In the genomic region with DNA sequence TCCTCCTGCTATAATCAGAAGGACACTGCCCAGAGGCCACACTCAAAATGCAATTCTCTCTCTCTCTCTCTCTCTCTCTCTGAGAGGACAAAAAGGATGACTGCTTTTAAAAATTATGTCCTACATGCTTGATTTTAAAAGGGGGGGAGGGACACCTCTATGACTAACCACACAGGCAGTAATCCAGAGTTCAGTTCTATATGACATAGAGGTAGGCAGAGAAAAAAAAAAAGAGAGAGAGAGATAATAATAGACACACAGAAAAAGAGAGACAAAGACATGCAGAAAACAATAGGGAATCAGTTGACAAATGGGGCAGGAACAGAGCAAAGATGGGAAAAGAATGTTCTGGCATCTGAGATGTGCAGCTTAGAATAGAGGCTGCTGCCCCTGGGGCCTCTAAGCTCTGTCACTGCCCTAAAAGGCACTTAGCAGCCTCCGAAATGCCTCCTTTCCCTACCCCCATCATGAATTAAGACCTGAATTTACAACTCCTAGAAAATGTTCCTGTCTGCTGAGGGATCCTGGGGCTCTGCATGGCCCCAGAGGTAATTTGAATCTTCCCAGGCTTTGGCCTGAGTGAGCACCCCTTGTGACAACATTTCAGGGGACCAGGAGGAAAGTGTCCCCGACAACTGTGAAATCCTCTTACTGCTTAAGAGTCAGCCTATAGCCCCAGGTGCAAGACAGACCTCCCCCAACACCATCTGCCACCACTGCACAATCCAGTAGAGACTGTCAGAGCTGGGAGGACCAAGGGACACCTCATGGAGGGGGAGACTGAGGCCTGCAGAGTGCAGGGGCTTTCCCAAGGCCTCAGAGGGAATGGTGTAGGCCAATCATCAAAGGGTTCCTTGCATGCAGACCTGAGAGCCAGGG, we compare ENCODE assay signal across 12 cellular contexts. TPM values are rescaled to one million over a fixed set of nuclear protein-coding genes. Genes with fewer than 3 reads are reported as not detected.
DNase-seq lines count a peak whose midpoint lies in the region; ATAC-seq, FAIRE-seq and TF ChIP-seq lines count a peak whose summit lies in the region.
"Had no signal": no experiment of that assay in that cellular context is flagged by ENCODE, and none has a peak within 500 bp of the region (broad histone marks: within the 10 kb centered on the region; RNA-seq: fewer than 3 reads in every experiment).

No MANE protein-coding gene starts in this region.

- H3K9me3 ChIP-seq in thoracic aorta (no peaks in the 10 kb centered on the region), left lung (no peaks in the 10 kb centered on the region), HepG2 (ENCODE audit: low read length) (no peaks in the 10 kb centered on the region)

- H3K4me3 ChIP-seq in bronchial epithelial cell (ENCODE audit: low read depth, low read length) (no peak overlapping the region), thoracic aorta (peak overlapping the region; percentile 14), left lung (no peak overlapping the region), HepG2 (replicated peaks in 1 of 3; ENCODE audit: insufficient read depth in 1 of 3, low read depth in 2 of 3, low read length in 3 of 3) (no peak overlapping the region)
- H3K4me3 ChIP-seq: GM23338 had no signal

- H3K27me3 ChIP-seq in bronchial epithelial cell (ENCODE audit: control insufficient read depth, insufficient read depth, low read length), result no peaks in the 10 kb centered on the region
- H3K27me3 ChIP-seq in thoracic aorta (replicated peaks; ENCODE audit: insufficient read depth), result no peaks in the 10 kb centered on the region
- H3K27me3 ChIP-seq in left lung, result no peaks in the 10 kb centered on the region
- H3K27me3 ChIP-seq in HepG2 (ENCODE audit: control insufficient read depth in 1 of 2, insufficient read depth in 2 of 2, low read length in 2 of 2), result peaks cover 4 to 17% of the 10 kb centered on the region in 2 experiments; a peak in 2 of 5 replicates

- H3K27ac Mint-ChIP-seq in activated T-cell treated with anti-CD3 and anti-CD28 coated beads, Interleukin-2, amount 50 U/mL, for 24 hours, result peak overlapping the region; percentile 26
- no peak overlapping the region for H3K27ac Mint-ChIP-seq in activated T-cell treated with anti-CD3 and anti-CD28 coated beads, Interleukin-2, amount 50 U/mL, for 72 hours
- H3K27ac Mint-ChIP-seq in T-cell, result no peak overlapping the region
- H3K27ac Mint-ChIP-seq: GM23338 had no signal

- no peaks in the 10 kb centered on the region for H3K79me2 ChIP-seq in HepG2 (ENCODE audit: insufficient read depth, low read length)

- TF ChIP-seq CTCF in bronchial epithelial cell (IDR thresholded peaks at IDR 0.05; ENCODE audit: insufficient read depth, low read length, severe bottlenecking) (no peak), thoracic aorta (IDR thresholded peaks at IDR 0.05) (no peak), left lung (IDR thresholded peaks at IDR 0.05) (no peak), HepG2 (CRISPR knock-in tag; IDR thresholded peaks at IDR 0.05) (no peak)

- in situ Hi-C loops in HepG2 (cut with HindIII; ENCODE audit: extremely low pct_ligation_motif_present, low pct_unique_long_range_greater_than_20kb), result loop anchor here (5.0 kb wide), 1 partner anchor 148 kb away; no protein-coding TSS in a partner anchor

- H3K4me2 ChIP-seq in HepG2 (ENCODE audit: low read depth, low read length), result no peak overlapping the region
- H3K4me2 ChIP-seq: GM23338 had no signal

- ATAC-seq in activated T-cell treated with anti-CD3 and anti-CD28 coated beads, Interleukin-2, amount 50 U/mL, for 72 hours (replicated peaks in 1 of 2), result no peak
- ATAC-seq in thoracic aorta (ENCODE audit: insufficient number of reproducible peaks, low FRiP score, low read depth) (no peak), left lung (no peak), T-cell (replicated peaks in 1 of 4) (no peak), HepG2 (no peak)

- FAIRE-seq in bronchial epithelial cell (lab: Jason Lieb, UNC) (no peak), HepG2 (lab: Jason Lieb, UNC) (no peak)

- 27% methylated on average over 2 of the region's 2 CpGs for WGBS in HepG2 (ENCODE audit: low lambda C conversion rate)

- TF ChIP-seq EP300 in HepG2 (IDR thresholded peaks at IDR 0.05; ENCODE audit: low read depth in 2 of 2, low read length in 2 of 2) (no peak), HepG2 (CRISPR knock-in tag; IDR thresholded peaks at IDR 0.05; ENCODE audit: borderline replicate concordance) (no peak)

- no peak overlapping the region for H3K4me3 Mint-ChIP-seq in activated T-cell treated with anti-CD3 and anti-CD28 coated beads, Interleukin-2, amount 50 U/mL, for 24 hours
- no peak overlapping the region for H3K4me3 Mint-ChIP-seq in activated T-cell treated with anti-CD3 and anti-CD28 coated beads, Interleukin-2, amount 50 U/mL, for 72 hours
- H3K4me3 Mint-ChIP-seq in T-cell, result no peak overlapping the region
- H3K4me3 Mint-ChIP-seq: GM23338, neural crest cell had no signal

- no peak for DNase-seq in activated T-cell treated with anti-CD3 and anti-CD28 coated beads, Interleukin-2, amount 50 U/mL, for 24 hours
- DNase-seq in activated T-cell treated with anti-CD3 and anti-CD28 coated beads, Interleukin-2, amount 50 U/mL, for 72 hours, result no peak
- DNase-seq in bronchial epithelial cell (ENCODE audit: low read depth) (peak; percentile 29), left kidney (ENCODE audit: low read depth, low spot score) (peak; percentile 32), thoracic aorta (ENCODE audit: low spot score) (no peak), left lung (no peak), T-cell (no peak), HepG2 (ENCODE audit: low spot score) (no peak)
- DNase-seq: NCI-H2107, SW 1271 had no signal

- H3K4me1 ChIP-seq in thoracic aorta (ENCODE audit: control insufficient read depth in 1 of 2, low read depth in 2 of 2) (peaks cover 20 to 40% of the 10 kb centered on the region in 2 donors), left lung (peaks cover 9% of the 10 kb centered on the region in 2 donors), HepG2 (ENCODE audit: insufficient read depth, low read length) (peaks cover 30% of the 10 kb centered on the region)

- no peak overlapping the region for H2AFZ ChIP-seq in HepG2 (ENCODE audit: low read length)

- CTCF ChIA-PET in T-cell (lab: Charles Lee), result interaction anchor here in 1 of 2 donors (0.6 kb wide), 1 partner anchor 21 kb away, joined by 3 read pairs; no protein-coding TSS in a partner anchor
- CTCF ChIA-PET in HepG2 (lab: Yijun Ruan, JAX; ENCODE audit: low intra/inter-chr PET ratio, low total read pairs), result no interaction called here

- no peaks in the 10 kb centered on the region for H3K36me3 Mint-ChIP-seq in activated T-cell treated with anti-CD3 and anti-CD28 coated beads, Interleukin-2, amount 50 U/mL, for 24 hours (ENCODE audit: low read depth)
- no peaks in the 10 kb centered on the region for H3K36me3 Mint-ChIP-seq in activated T-cell treated with anti-CD3 and anti-CD28 coated beads, Interleukin-2, amount 50 U/mL, for 72 hours (ENCODE audit: insufficient read depth in 2 of 2)
- no peaks in the 10 kb centered on the region for H3K36me3 Mint-ChIP-seq in T-cell

- peak overlapping the region; percentile 94 to 96 for H3K27ac ChIP-seq in thoracic aorta
- no peak overlapping the region for H3K27ac ChIP-seq in left lung
- H3K27ac ChIP-seq in HepG2 (ENCODE audit: extremely low read length, insufficient read depth, low read length), result no peak overlapping the region

- peaks cover 13% of the 10 kb centered on the region for H3K4me1 Mint-ChIP-seq in activated T-cell treated with anti-CD3 and anti-CD28 coated beads, Interleukin-2, amount 50 U/mL, for 24 hours (ENCODE audit: low read depth)
- peaks cover 24% of the 10 kb centered on the region for H3K4me1 Mint-ChIP-seq in activated T-cell treated with anti-CD3 and anti-CD28 coated beads, Interleukin-2, amount 50 U/mL, for 72 hours (ENCODE audit: low read depth)
- peaks cover 10 to 29% (median 26%) of the 10 kb centered on the region in 3 donors for H3K4me1 Mint-ChIP-seq in T-cell

- POLR2A ChIA-PET in T-cell (lab: Charles Lee), result interaction anchor here (0.5 to 0.7 kb wide), 2 partner anchors 67 to 79 kb away, joined by 3 to 6 read pairs; no protein-coding TSS in a partner anchor
- POLR2A ChIA-PET in HepG2 (lab: Yijun Ruan, JAX), result no interaction called here

- BruUV-seq in HepG2 (replicated peaks; lab: Mats Ljungman, UMichigan), result no TSS peak

- H3K36me3 ChIP-seq in bronchial epithelial cell (ENCODE audit: control insufficient read depth, insufficient read depth, low read length) (no peaks in the 10 kb centered on the region), thoracic aorta (no peaks in the 10 kb centered on the region), left lung (no peaks in the 10 kb centered on the region), HepG2 (replicated peaks in 1 of 2; ENCODE audit: control insufficient read depth in 1 of 2, insufficient read depth in 2 of 2, low read length in 2 of 2) (no peaks in the 10 kb centered on the region)

- H4K20me1 ChIP-seq in HepG2 (ENCODE audit: insufficient read depth, low read length), result no peaks in the 10 kb centered on the region

- TF ChIP-seq RAD21 in HepG2 (CRISPR knock-in tag; IDR thresholded peaks at IDR 0.05), result no peak

- H3K27me3 Mint-ChIP-seq in activated T-cell treated with anti-CD3 and anti-CD28 coated beads, Interleukin-2, amount 50 U/mL, for 24 hours, result no peaks in the 10 kb centered on the region
- no peaks in the 10 kb centered on the region for H3K27me3 Mint-ChIP-seq in activated T-cell treated with anti-CD3 and anti-CD28 coated beads, Interleukin-2, amount 50 U/mL, for 72 hours (ENCODE audit: low read depth)
- no peaks in the 10 kb centered on the region for H3K27me3 Mint-ChIP-seq in T-cell

- H3K9ac ChIP-seq in HepG2 (ENCODE audit: insufficient read depth, low read depth, low read length), result no peak overlapping the region

- no peak for TF ChIP-seq POLR2A in HepG2 (IDR thresholded peaks at IDR 0.05; ENCODE audit: insufficient read depth in 1 of 2, low read depth in 2 of 2, low read length in 2 of 2)

- no peaks in the 10 kb centered on the region for H3K9me3 Mint-ChIP-seq in activated T-cell treated with anti-CD3 and anti-CD28 coated beads, Interleukin-2, amount 50 U/mL, for 24 hours
- no peaks in the 10 kb centered on the region for H3K9me3 Mint-ChIP-seq in activated T-cell treated with anti-CD3 and anti-CD28 coated beads, Interleukin-2, amount 50 U/mL, for 72 hours
- no peaks in the 10 kb centered on the region for H3K9me3 Mint-ChIP-seq in T-cell
- H3K9me3 Mint-ChIP-seq: GM23338, neural crest cell had no signal

- intact Hi-C loops in left lung (cut with DNase I), result loop anchor here in 1 of 2 donors (10.0 kb wide), 1 partner anchor 141 kb away; no protein-coding TSS in a partner anchor
- intact Hi-C loops in HepG2 (cut with micrococcal nuclease; ENCODE audit: unreplicated experiment), result no loop called here

RNA-seq across cellular contexts. Expression of a gene that starts 24.7 kb away (rescaled TPM):
- 10 to 100 TPM; 53.6 to 73.0 TPM for total RNA-seq in activated T-cell treated with anti-CD3 and anti-CD28 coated beads, Interleukin-2, amount 50 U/mL, for 72 hours
- total RNA-seq in bronchial epithelial cell (24.2 and 26.8 TPM in 2 replicates), thoracic aorta (10 to 100 TPM; 10.4 to 17.1 TPM), left lung (10 to 100 TPM; 27.0 to 28.5 TPM), T-cell (10 to 100 TPM in 4 of 5 donors, 1 to 10 TPM in 1; 6.4 to 25.9 (median 21.8) TPM), HepG2 (2016; rRNA removed; fragmentation: Illumina TruSeq; extraction: Trizol) (97.1 and 152 TPM in 2 replicates)
- total RNA-seq in HepG2 (2016; cell fraction: cytosol; rRNA removed; fragmentation: Illumina TruSeq; extraction: Trizol; ENCODE audit: low read depth), result 25.4 and 27.6 TPM in 2 replicates
- 97.8 and 161 TPM in 2 replicates for total RNA-seq in HepG2 (2016; cell fraction: insoluble cytoplasmic fraction; rRNA removed; fragmentation: Illumina TruSeq; extraction: Trizol)
- 21.6 and 28.9 TPM in 2 replicates for total RNA-seq in HepG2 (2016; cell fraction: membrane; rRNA removed; fragmentation: Illumina TruSeq; extraction: Trizol)
- 35.9 and 40.2 TPM in 2 replicates for total RNA-seq in HepG2 (2016; cell fraction: nucleus; rRNA removed; fragmentation: Illumina TruSeq; extraction: Trizol)
- polyA plus RNA-seq in HepG2 (2011; rRNA removed), result 80.5 and 86.1 TPM in 2 replicates
- polyA plus RNA-seq in HepG2 (2011; cell fraction: cytosol; rRNA removed), result 62.3 and 68.7 TPM in 2 replicates
- 40.2 and 46.3 TPM in 2 replicates for polyA plus RNA-seq in HepG2 (2011; cell fraction: nucleus; rRNA removed)
- polyA plus RNA-seq in HepG2 (2012), result 31.5 and 48.9 TPM in 2 replicates
- polyA plus RNA-seq in HepG2 (2016; cell fraction: cytosol; fragmentation: Illumina TruSeq; extraction: Trizol; ENCODE audit: low read depth), result 21.8 and 23.1 TPM in 2 replicates
- polyA plus RNA-seq in HepG2 (2016; cell fraction: insoluble cytoplasmic fraction; fragmentation: Illumina TruSeq; extraction: Trizol; ENCODE audit: low read depth), result 148 and 150 TPM in 2 replicates
- polyA plus RNA-seq in HepG2 (2016; cell fraction: membrane; fragmentation: Illumina TruSeq; extraction: Trizol; ENCODE audit: low read depth), result 17.2 and 19.6 TPM in 2 replicates
- 55.3 and 64.5 TPM in 2 replicates for polyA plus RNA-seq in HepG2 (2016; cell fraction: nucleus; fragmentation: Illumina TruSeq; extraction: Trizol; ENCODE audit: insufficient read depth, low read depth)
- polyA minus RNA-seq in HepG2 (2011; rRNA and poly(A)+ RNA removed; ENCODE audit: low replicate concordance), result 143 and 152 TPM in 2 replicates
- 21.9 and 30.4 TPM in 2 replicates for polyA minus RNA-seq in HepG2 (2011; cell fraction: cytosol; rRNA and poly(A)+ RNA removed)
- polyA minus RNA-seq in HepG2 (2011; cell fraction: nucleus; rRNA and poly(A)+ RNA removed), result 27.9 and 35.1 TPM in 2 replicates

RNA-seq across cellular contexts. Expression of a gene that starts 28.7 kb away (rescaled TPM):
- total RNA-seq in activated T-cell treated with anti-CD3 and anti-CD28 coated beads, Interleukin-2, amount 50 U/mL, for 72 hours, result 100 to 1,000 TPM; 125 to 138 TPM
- total RNA-seq in bronchial epithelial cell, result 32.4 and 43.5 TPM in 2 replicates
- 10 to 100 TPM; 33.3 to 54.7 TPM for total RNA-seq in thoracic aorta
- 10 to 100 TPM; 66.8 to 79.7 TPM for total RNA-seq in left lung
- 10 to 100 TPM; 71.0 to 93.5 (median 75.2) TPM for total RNA-seq in T-cell
- total RNA-seq in HepG2 (2016; rRNA removed; fragmentation: Illumina TruSeq; extraction: Trizol), result 119 and 174 TPM in 2 replicates
- 15.3 and 18.4 TPM in 2 replicates for total RNA-seq in HepG2 (2016; cell fraction: cytosol; rRNA removed; fragmentation: Illumina TruSeq; extraction: Trizol; ENCODE audit: low read depth)
- total RNA-seq in HepG2 (2016; cell fraction: insoluble cytoplasmic fraction; rRNA removed; fragmentation: Illumina TruSeq; extraction: Trizol), result 120 and 173 TPM in 2 replicates
- 33.8 and 38.5 TPM in 2 replicates for total RNA-seq in HepG2 (2016; cell fraction: membrane; rRNA removed; fragmentation: Illumina TruSeq; extraction: Trizol)
- total RNA-seq in HepG2 (2016; cell fraction: nucleus; rRNA removed; fragmentation: Illumina TruSeq; extraction: Trizol), result 77.7 and 86.2 TPM in 2 replicates
- 52.3 and 63.5 TPM in 2 replicates for polyA plus RNA-seq in HepG2 (2011; rRNA removed)
- polyA plus RNA-seq in HepG2 (2011; cell fraction: cytosol; rRNA removed), result 44.9 and 51.8 TPM in 2 replicates
- polyA plus RNA-seq in HepG2 (2011; cell fraction: nucleus; rRNA removed), result 33.6 and 36.1 TPM in 2 replicates
- polyA plus RNA-seq in HepG2 (2012), result 82.6 and 99.8 TPM in 2 replicates
- polyA plus RNA-seq in HepG2 (2016; cell fraction: cytosol; fragmentation: Illumina TruSeq; extraction: Trizol; ENCODE audit: low read depth), result 12.7 and 14.4 TPM in 2 replicates
- 192 and 195 TPM in 2 replicates for polyA plus RNA-seq in HepG2 (2016; cell fraction: insoluble cytoplasmic fraction; fragmentation: Illumina TruSeq; extraction: Trizol; ENCODE audit: low read depth)
- polyA plus RNA-seq in HepG2 (2016; cell fraction: membrane; fragmentation: Illumina TruSeq; extraction: Trizol; ENCODE audit: low read depth), result 23.3 and 29.6 TPM in 2 replicates
- 110 TPM in 2 replicates for polyA plus RNA-seq in HepG2 (2016; cell fraction: nucleus; fragmentation: Illumina TruSeq; extraction: Trizol; ENCODE audit: insufficient read depth, low read depth)
- polyA minus RNA-seq in HepG2 (2011; rRNA and poly(A)+ RNA removed; ENCODE audit: low replicate concordance), result 58.1 and 76.7 TPM in 2 replicates
- 66.1 and 82.3 TPM in 2 replicates for polyA minus RNA-seq in HepG2 (2011; cell fraction: cytosol; rRNA and poly(A)+ RNA removed)
- polyA minus RNA-seq in HepG2 (2011; cell fraction: nucleus; rRNA and poly(A)+ RNA removed), result 88.0 and 90.4 TPM in 2 replicates

Comparison
In these comparisons a context has a peak if more than half of its experiments do, and no peak if none do; other contexts are left out.
1. DNase-seq: peak in bronchial epithelial cell (single experiment) and left kidney (single experiment); none in activated T-cell treated with anti-CD3 and anti-CD28 coated beads, Interleukin-2, amount 50 U/mL, for 24 hours (single experiment), activated T-cell treated with anti-CD3 and anti-CD28 coated beads, Interleukin-2, amount 50 U/mL, for 72 hours (0 of 2), thoracic aorta (single experiment), left lung (0 of 2), T-cell (0 of 34) and HepG2 (single experiment).
2. H3K27ac ChIP-seq: peak in thoracic aorta (2 of 2); none in left lung (0 of 2) and HepG2 (single experiment).